ENCODE assay signal across 10 cellular contexts in genomic region chr5:6729400-6730310, GRCh38. TPM values are rescaled to one million over a fixed set of nuclear protein-coding genes. Genes with fewer than 3 reads are reported as not detected.
DNase-seq lines count a peak whose midpoint lies in the region; ATAC-seq and TF ChIP-seq lines count a peak whose summit lies in the region.
"Had no signal": no experiment of that assay in that cellular context is flagged by ENCODE, and none has a peak within 500 bp of the region (broad histone marks: within the 10 kb centered on the region; RNA-seq: fewer than 3 reads in every experiment).

No MANE protein-coding gene starts in this region.

- H3K27ac ChIP-seq in CD4-positive, alpha-beta T cell (ENCODE audit: low read depth, low read length), result no peak overlapping the region
- H3K27ac ChIP-seq: epithelial cell of prostate had no signal

- ATAC-seq in CD4-positive, alpha-beta T cell (ENCODE audit: poor library complexity), result peak; percentile 92
- ATAC-seq in HG03064 (IDR thresholded peaks at IDR 0.05; ENCODE audit: low read depth, unreplicated experiment) (peak; percentile 39), left lobe of liver (peak; percentile 43), GM21717 (IDR thresholded peaks at IDR 0.05; ENCODE audit: unreplicated experiment) (no peak), HG02981 (IDR thresholded peaks at IDR 0.05; ENCODE audit: unreplicated experiment) (no peak)
- ATAC-seq in activated CD4-positive, CD25-positive, alpha-beta regulatory T cell treated with anti-CD3 and anti-CD28 coated beads, Interleukin-2, amount 50 U/mL, for 24 hours, result peak; percentile 50 to 52

- H3K4me3 Mint-ChIP-seq in CD4-positive, alpha-beta T cell, result peak overlapping the region; percentile 72

- CTCF ChIA-PET in CD4-positive, alpha-beta T cell (lab: Charles Lee), result interaction anchor here (1.0 to 2.6 kb wide), 2 partner anchors 10 to 16 kb away, joined by 3 to 8 read pairs; no protein-coding TSS in a partner anchor

- POLR2A ChIA-PET in CD4-positive, alpha-beta T cell (lab: Charles Lee), result interaction anchor here (0.9 to 2.1 kb wide), 5 partner anchors 9 to 97 kb away, joined by 3 to 12 read pairs (median 4); partner anchors contain the start of genes NSUN2, SRD5A1 and TENT4A

- DNase-seq in CD4-positive, alpha-beta T cell, result peak; percentile 32 to 51 (median 41)
- no peak for DNase-seq in left lobe of liver (ENCODE audit: low spot score)
- DNase-seq in NK-92 treated with Interleukin-12 subunit alpha and Interleukin-12 subunit beta, amount 100 ng/mL, for 24 hours (lab: John Stamatoyannopoulos, UW), result no peak
- no peak for DNase-seq in NCI-H510A treated with DMSO at 0.1 percent for 48 hours (lab: John Stamatoyannopoulos, UW)
- DNase-seq: NCI-H774 had no signal

- H3K27me3 Mint-ChIP-seq in CD4-positive, alpha-beta T cell, result no peaks in the 10 kb centered on the region

- TF ChIP-seq CTCF in CD4-positive, alpha-beta T cell (IDR thresholded peaks at IDR 0.05), result no peak

- H3K36me3 Mint-ChIP-seq in CD4-positive, alpha-beta T cell (ENCODE audit: low read depth), result peaks cover 44% of the 10 kb centered on the region

- H3K27me3 ChIP-seq in CD4-positive, alpha-beta T cell (ENCODE audit: control insufficient read depth, insufficient read depth, low read length), result no peaks in the 10 kb centered on the region

- intact Hi-C loops in CD4-positive, alpha-beta T cell (cut with DNase I, micrococcal nuclease), result loop anchor here in 1 of 2 experiments (2.0 kb wide), 1 partner anchor 15 kb away; no protein-coding TSS in a partner anchor

- H3K9me3 ChIP-seq in CD4-positive, alpha-beta T cell (ENCODE audit: control insufficient read depth, low read length), result no peaks in the 10 kb centered on the region

- H3K4me1 Mint-ChIP-seq in CD4-positive, alpha-beta T cell (ENCODE audit: low read depth), result peaks cover 91% of the 10 kb centered on the region

- H3K9me3 Mint-ChIP-seq in CD4-positive, alpha-beta T cell, result no peaks in the 10 kb centered on the region

- peak overlapping the region; percentile 78 for H3K27ac Mint-ChIP-seq in CD4-positive, alpha-beta T cell

RNA-seq across cellular contexts. Expression of gene TENT4A, which starts 16.4 kb away (rescaled TPM):
- 10 to 100 TPM; 49.2 to 51.9 TPM for total RNA-seq in CD4-positive, alpha-beta T cell
- total RNA-seq in left lobe of liver, result 14.3 TPM

Comparison
In these comparisons a context has a peak if more than half of its experiments do, and no peak if none do; other contexts are left out.
1. ATAC-seq: peak in CD4-positive, alpha-beta T cell (single experiment), HG03064 (single experiment), activated CD4-positive, CD25-positive, alpha-beta regulatory T cell treated with anti-CD3 and anti-CD28 coated beads, Interleukin-2, amount 50 U/mL, for 24 hours (2 of 2) and left lobe of liver (single experiment); none in GM21717 (single experiment) and HG02981 (single experiment).
2. DNase-seq: peak in CD4-positive, alpha-beta T cell (10 of 10); none in left lobe of liver (single experiment), NK-92 treated with Interleukin-12 subunit alpha and Interleukin-12 subunit beta, amount 100 ng/mL, for 24 hours (single experiment) and NCI-H510A treated with DMSO at 0.1 percent for 48 hours (single experiment).